19 cellular contexts compared by ENCODE assay signal in the genomic region with DNA sequence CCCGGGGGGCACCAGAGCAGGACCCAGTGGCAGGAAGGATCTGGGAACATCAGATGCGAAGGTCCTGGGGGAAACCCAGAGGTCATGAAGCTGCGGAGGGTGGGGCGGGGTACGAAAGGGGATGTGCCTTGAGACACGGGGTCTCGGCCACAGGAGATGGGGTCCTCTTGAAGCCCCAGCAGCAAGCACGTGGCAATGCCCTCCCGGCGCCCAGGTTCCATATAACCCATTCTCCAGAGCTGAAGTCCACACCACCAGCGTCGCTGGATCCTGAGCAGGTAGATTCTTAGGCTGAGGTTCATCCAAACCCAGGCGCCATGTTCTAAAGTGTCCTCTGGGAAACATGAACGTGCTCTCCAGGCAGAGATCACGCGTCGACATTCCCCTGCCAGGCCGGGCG. TPM values are rescaled to one million over a fixed set of nuclear protein-coding genes. Genes with fewer than 3 reads are reported as not detected.
DNase-seq lines count a peak whose midpoint lies in the region; ATAC-seq, FAIRE-seq and TF ChIP-seq lines count a peak whose summit lies in the region.
"Had no signal": no experiment of that assay in that cellular context is flagged by ENCODE, and none has a peak within 500 bp of the region (broad histone marks: within the 10 kb centered on the region; RNA-seq: fewer than 3 reads in every experiment).

No MANE protein-coding gene starts in this region.

- dilution Hi-C loops in mammary epithelial cell (cut with HindIII; ENCODE audit: low sequenced_read_pairs), result no loop called here

- no TSS peak for BruUV-seq in mammary epithelial cell (replicated peaks; lab: Mats Ljungman, UMichigan)

- intact Hi-C loops in breast epithelium (cut with DNase I; ENCODE audit: low total_unique reads), result no loop called here
- intact Hi-C loops in mammary epithelial cell (cut with micrococcal nuclease), result no loop called here
- intact Hi-C loops in kidney (cut with DNase I), result no loop called here
- intact Hi-C loops in upper lobe of right lung (cut with DNase I), result no loop called here

- no peak for ATAC-seq in upper lobe of right lung
- ATAC-seq: activated CD8-positive, alpha-beta T cell treated with anti-CD3 and anti-CD28 coated beads for 36 hours; activated T-cell treated with anti-CD3 and anti-CD28 coated beads, Interleukin-2, amount 50 U/mL, for 72 hours had no signal

- H3K4me1 ChIP-seq in breast epithelium (peaks cover 37 to 47% of the 10 kb centered on the region in 2 donors), mammary epithelial cell (ENCODE audit: insufficient read depth, low read length) (peaks cover 44% of the 10 kb centered on the region), kidney (ENCODE audit: control insufficient read depth in 1 of 2, insufficient read depth in 1 of 2, low read depth in 1 of 2, low read length in 2 of 2) (peaks cover 44 to 76% of the 10 kb centered on the region in 2 donors), upper lobe of right lung (peaks cover 84% of the 10 kb centered on the region)

- DNase-seq in breast epithelium (ENCODE audit: low spot score in 2 of 2) (no peak), mammary epithelial cell (no peak), kidney (no peak), upper lobe of right lung (no peak), DMS79 treated with DMSO at 0.1 percent for 48 hours (lab: John Stamatoyannopoulos, UW) (no peak), HUDEP-2 (lab: John Stamatoyannopoulos, UW; ENCODE audit: unreplicated experiment in 76 of 76) (no peak)
- DNase-seq: 8988T; activated CD8-positive, alpha-beta T cell treated with anti-CD3 and anti-CD28 coated beads for 36 hours; activated T-cell treated with anti-CD3 and anti-CD28 coated beads, Interleukin-2, amount 50 U/mL, for 72 hours; central memory CD4-positive, alpha-beta T cell; DMS53; effector memory CD4-positive, alpha-beta T cell; hippocampal formation; NCI-H345; NK-92 treated with Interleukin-12 subunit alpha and Interleukin-12 subunit beta, amount 100 ng/mL, for 24 hours; stimulated activated CD4-positive, alpha-beta T cell treated with anti-CD3 and anti-CD28 coated beads, Interleukin-4, amount 100 ng/mL, for 1 hour; stimulated activated CD8-positive, alpha-beta memory T cell treated with anti-CD3 and anti-CD28 coated beads, Interleukin-4, amount 100 ng/mL, for 48 hours; testis; WERI-Rb-1 had no signal

- in situ Hi-C loops in mammary epithelial cell (cut with MboI; ENCODE audit: low sequenced_read_pairs in 2 of 2), result no loop called here

- TF ChIP-seq CTCF in breast epithelium (IDR thresholded peaks at IDR 0.05), result no peak
- no peak for TF ChIP-seq CTCF in mammary epithelial cell (conservative IDR thresholded peaks at IDR 0.05 in 1 of 2, IDR thresholded peaks at IDR 0.05 in 1 of 2; ENCODE audit: extremely low read depth in 1 of 2, insufficient read depth in 1 of 2, low read depth in 1 of 2, low read length in 2 of 2)
- TF ChIP-seq CTCF in kidney (IDR thresholded peaks at IDR 0.05; ENCODE audit: borderline replicate concordance, extremely low read depth, insufficient read depth), result no peak
- TF ChIP-seq CTCF in upper lobe of right lung (IDR thresholded peaks at IDR 0.05), result no peak

- FAIRE-seq in kidney (lab: Jason Lieb, UNC), result no peak

- H3K79me2 ChIP-seq in mammary epithelial cell (ENCODE audit: insufficient read depth, low read length), result peaks cover 100% of the 10 kb centered on the region

- no peak overlapping the region for H3K4me2 ChIP-seq in mammary epithelial cell (ENCODE audit: insufficient read depth, low read depth, low read length)

- H4K20me1 ChIP-seq in mammary epithelial cell (ENCODE audit: insufficient read depth, low read length), result peaks cover 10% of the 10 kb centered on the region

- H2AFZ ChIP-seq in mammary epithelial cell (ENCODE audit: low read depth, low read length), result no peak overlapping the region

- H3K9me3 ChIP-seq in breast epithelium, result no peaks in the 10 kb centered on the region
- no peaks in the 10 kb centered on the region for H3K9me3 ChIP-seq in mammary epithelial cell (replicated peaks; ENCODE audit: insufficient read depth, low read length)
- no peaks in the 10 kb centered on the region for H3K9me3 ChIP-seq in kidney (ENCODE audit: control insufficient read depth in 1 of 2, low read length in 2 of 2)
- H3K9me3 ChIP-seq in upper lobe of right lung, result no peaks in the 10 kb centered on the region
- H3K9me3 ChIP-seq: testis had no signal

- 88% methylated on average over 9 of the region's 19 CpGs for WGBS in mammary epithelial cell (ENCODE audit: low coverage, missing lambda C conversion rate)

- no peaks in the 10 kb centered on the region for H3K36me3 ChIP-seq in breast epithelium
- H3K36me3 ChIP-seq in mammary epithelial cell (ENCODE audit: insufficient read depth, low read length), result no peaks in the 10 kb centered on the region
- H3K36me3 ChIP-seq in kidney (ENCODE audit: control insufficient read depth in 1 of 2, insufficient read depth in 2 of 2, low read length in 2 of 2), result no peaks in the 10 kb centered on the region
- no peaks in the 10 kb centered on the region for H3K36me3 ChIP-seq in upper lobe of right lung
- H3K36me3 ChIP-seq: WERI-Rb-1 had no signal

- H3K27ac ChIP-seq in breast epithelium (peak overlapping the region; percentile 85 to 90), mammary epithelial cell (ENCODE audit: insufficient read depth, low read depth, low read length) (no peak overlapping the region), kidney (ENCODE audit: low read depth in 2 of 2, low read length in 2 of 2) (peak overlapping the region; percentile 62 to 80), upper lobe of right lung (peak overlapping the region; percentile 13)
- H3K27ac ChIP-seq: testis, WERI-Rb-1 had no signal

- no peak overlapping the region for H3K9ac ChIP-seq in mammary epithelial cell (ENCODE audit: insufficient read depth, low read length)
- peak overlapping the region in 1 of 2 donors; percentile 61 for H3K9ac ChIP-seq in kidney (ENCODE audit: low read length in 2 of 2)

- H3K27me3 ChIP-seq in breast epithelium (no peaks in the 10 kb centered on the region), mammary epithelial cell (ENCODE audit: insufficient read depth, low read length) (no peaks in the 10 kb centered on the region), upper lobe of right lung (no peaks in the 10 kb centered on the region)
- H3K27me3 ChIP-seq: testis had no signal

- CTCF ChIA-PET in mammary epithelial cell (lab: Charles Lee; ENCODE audit: low non-redundant PET), result no interaction called here

- TF ChIP-seq POLR2A in breast epithelium (IDR thresholded peaks at IDR 0.05), result no peak

- H3K4me3 ChIP-seq in breast epithelium, result no peak overlapping the region
- no peak overlapping the region for H3K4me3 ChIP-seq in mammary epithelial cell (replicated peaks in 1 of 3; ENCODE audit: insufficient read depth in 1 of 3, low read depth in 2 of 3, low read length in 3 of 3)
- H3K4me3 ChIP-seq in kidney (ENCODE audit: low read length in 2 of 2), result no peak overlapping the region
- H3K4me3 ChIP-seq in upper lobe of right lung, result no peak overlapping the region
- H3K4me3 ChIP-seq: testis had no signal

RNA-seq across cellular contexts. Expression of a gene that starts 20.9 kb away (rescaled TPM):
- total RNA-seq in breast epithelium (100 to 1,000 TPM in 2 of 3 donors, 10 to 100 TPM in 1; 90.7 to 181 (median 135) TPM), mammary epithelial cell (100 to 1,000 TPM; 165 to 215 TPM), kidney (124 TPM), upper lobe of right lung (196 TPM)
- polyA plus RNA-seq in mammary epithelial cell (144 TPM), kidney (ENCODE audit: insufficient read depth, low read depth, low replicate concordance) (103 TPM)
- polyA minus RNA-seq in mammary epithelial cell, result 339 TPM

RNA-seq across cellular contexts. Expression of a gene that starts 39.5 kb away (rescaled TPM):
- total RNA-seq in breast epithelium, result 1 to 10 TPM; 1.3 to 3.3 (median 3.2) TPM
- 10 to 100 TPM in 1 of 2 donors, 1 to 10 TPM in 1; 3.5 to 22.0 TPM for total RNA-seq in mammary epithelial cell
- polyA plus RNA-seq in mammary epithelial cell, result 13.6 TPM
- polyA minus RNA-seq in mammary epithelial cell, result 20.1 TPM
- 1.5 TPM for total RNA-seq in kidney
- 0.56 TPM for polyA plus RNA-seq in kidney (ENCODE audit: insufficient read depth, low read depth, low replicate concordance)
- total RNA-seq in upper lobe of right lung, result 1.0 TPM

RNA-seq across cellular contexts. Expression of a gene that starts 47.6 kb away (rescaled TPM):
- total RNA-seq in breast epithelium (100 to 1,000 TPM in 2 of 3 donors, 10 to 100 TPM in 1; 93.8 to 152 (median 126) TPM), mammary epithelial cell (100 to 1,000 TPM in 1 of 2 donors, 10 to 100 TPM in 1; 51.5 to 136 TPM), kidney (105 TPM), upper lobe of right lung (85.2 TPM)
- polyA plus RNA-seq in mammary epithelial cell (145 TPM), kidney (ENCODE audit: insufficient read depth, low read depth, low replicate concordance) (204 TPM)
- 63.6 TPM for polyA minus RNA-seq in mammary epithelial cell

RNA-seq across cellular contexts. Expression of a gene that starts 57.8 kb away (rescaled TPM):
- 1 to 10 TPM; 7.3 to 8.2 (median 7.8) TPM for total RNA-seq in breast epithelium
- 10 to 100 TPM; 13.2 to 26.5 TPM for total RNA-seq in mammary epithelial cell
- polyA plus RNA-seq in mammary epithelial cell, result 12.8 TPM
- 12.3 TPM for polyA minus RNA-seq in mammary epithelial cell
- 18.8 TPM for total RNA-seq in kidney
- 11.1 TPM for polyA plus RNA-seq in kidney (ENCODE audit: insufficient read depth, low read depth, low replicate concordance)
- total RNA-seq in upper lobe of right lung, result 21.3 TPM

RNA-seq across cellular contexts. Expression of a gene that starts 57.9 kb away (rescaled TPM):
- total RNA-seq in breast epithelium (10 to 100 TPM; 19.2 to 22.0 (median 21.9) TPM), mammary epithelial cell (10 to 100 TPM in 1 of 2 donors, 1 to 10 TPM in 1; 9.8 to 11.2 TPM), kidney (31.4 TPM), upper lobe of right lung (50.6 TPM)
- polyA plus RNA-seq in mammary epithelial cell (5.1 TPM), kidney (ENCODE audit: insufficient read depth, low read depth, low replicate concordance) (16.3 TPM)
- polyA minus RNA-seq in mammary epithelial cell, result 1.7 TPM
